In genomic region chr2:224000662-224001061, GRCh38 we compare ENCODE assay signal across 3 cellular contexts. TPM values are rescaled to one million over a fixed set of nuclear protein-coding genes. Genes with fewer than 3 reads are reported as not detected.
A peak's percentile ranks its signal among the peaks of the same experiment; 100 is the strongest.
DNase-seq lines count a peak whose midpoint lies in the region; ATAC-seq, FAIRE-seq and TF ChIP-seq lines count a peak whose summit lies in the region.
"Not testable (repeated sequence)": the region's sequence is repeated elsewhere in the genome, so short reads cannot be mapped to it uniquely, and the experiment has no call there.
"Had no signal": no experiment of that assay in that cellular context is flagged by ENCODE, and none has a peak within 500 bp of the region (broad histone marks: within the 10 kb centered on the region; RNA-seq: fewer than 3 reads in every experiment).

No MANE protein-coding gene starts in this region.

- H3K27me3 ChIP-seq in K562 (ENCODE audit: control insufficient read depth in 2 of 2, insufficient read depth in 2 of 2, low read length in 2 of 2): peaks cover 9 to 41% of the 10 kb centered on the region in 2 experiments

- not testable (repeated sequence) for H3K9me1 ChIP-seq in K562 (ENCODE audit: control insufficient read depth, insufficient read depth, low read length)

- not testable (repeated sequence) for TF ChIP-seq RAD21 in K562 (CRISPR knock-in tag; conservative IDR thresholded peaks at IDR 0.05 in 1 of 2, IDR thresholded peaks at IDR 0.05 in 1 of 2)

- not testable (repeated sequence) for H2AFZ ChIP-seq in K562 (ENCODE audit: low read depth, low read length)

- DNase-seq in K562 (ENCODE audit: extremely low read depth in 1 of 4, low spot score in 3 of 4): not testable (repeated sequence)

- H3K27ac ChIP-seq in HEK293 (ENCODE audit: extremely low read depth, low read depth, low read length); K562 (ENCODE audit: extremely low read depth, low read depth, low read length): not testable (repeated sequence)

- WGBS in K562 (ENCODE audit: insufficient coverage, low coverage, missing lambda C conversion rate): 13% methylated on average over 3 of the region's 5 CpGs

- not testable (repeated sequence) for H3K79me2 ChIP-seq in K562 (ENCODE audit: control insufficient read depth, insufficient read depth, low read length)

- not testable (repeated sequence) for TF ChIP-seq EP300 in K562 (IDR thresholded peaks at IDR 0.05; ENCODE audit: low read length)

- POLR2A ChIA-PET in HEK293 (lab: Yijun Ruan, JAX); K562 (lab: Yijun Ruan, JAX): not testable (repeated sequence)

- H4K20me1 ChIP-seq in K562 (replicated peaks; ENCODE audit: control insufficient read depth, insufficient read depth, low read length): not testable (repeated sequence)

- not testable (repeated sequence) for H3K9ac ChIP-seq in K562 (ENCODE audit: insufficient read depth in 1 of 2, low read depth in 2 of 2, low read length in 2 of 2)

- in situ Hi-C loops in K562 (cut with MboI): not testable (repeated sequence)

- intact Hi-C loops in K562 (cut with micrococcal nuclease): not testable (repeated sequence)

- not testable (repeated sequence) for FAIRE-seq in K562 (lab: Jason Lieb, UNC)

- H3K4me2 ChIP-seq in K562 (ENCODE audit: insufficient read depth, low read length): not testable (repeated sequence)

- TF ChIP-seq CTCF in HEK293 (tag by site-specific recombination; IDR thresholded peaks at IDR 0.05); K562 (IDR thresholded peaks at IDR 0.05 in 2 of 3, conservative IDR thresholded peaks at IDR 0.05 in 1 of 3; ENCODE audit: insufficient read depth in 2 of 3, low read depth in 1 of 3, low read length in 3 of 3): not testable (repeated sequence)

- not testable (repeated sequence) for TF ChIP-seq POLR2A in K562 (conservative IDR thresholded peaks at IDR 0.05)

- H3K9me3 ChIP-seq in HEK293 (ENCODE audit: control insufficient read depth, insufficient read depth, low read depth, low read length); K562 (replicated peaks; ENCODE audit: control insufficient read depth, insufficient read depth, low read depth, low read length): not testable (repeated sequence)

- not testable (repeated sequence) for ATAC-seq in K562

- BruUV-seq in K562 (replicated peaks; lab: Mats Ljungman, UMichigan): not testable (repeated sequence)

- not testable (repeated sequence) for H3K4me3 ChIP-seq in HEK293 (ENCODE audit: low read depth, low read length); K562

- CTCF ChIA-PET in HEK293 (lab: Yijun Ruan, JAX): interaction anchor here (1.0 to 1.6 kb wide), 2 partner anchors 283 to 284 kb away, joined by 3 read pairs; no protein-coding TSS in a partner anchor
- CTCF ChIA-PET in K562 (lab: Yijun Ruan, JAX; ENCODE audit: low intra/inter-chr PET ratio): not testable (repeated sequence)

- H3K4me1 ChIP-seq in HEK293 (ENCODE audit: control insufficient read depth, insufficient read depth, low read length); K562 (replicated peaks in 1 of 2; ENCODE audit: control insufficient read depth in 2 of 2, insufficient read depth in 2 of 2, low read length in 2 of 2): not testable (repeated sequence)

- H3K36me3 ChIP-seq in HEK293 (ENCODE audit: control insufficient read depth in 2 of 2, insufficient read depth in 1 of 2, low read length in 2 of 2): peaks cover 0 to 31% of the 10 kb centered on the region in 2 experiments; a peak in 1 of 3 replicates
- H3K36me3 ChIP-seq in K562 (ENCODE audit: control insufficient read depth, insufficient read depth, low read length): not testable (repeated sequence)

TF ChIP-seq in HEK293, 187 proteins besides CTCF, POLR2A, EP300 and RAD21:
- peak; percentile 59 for TF ChIP-seq ZNF146 (tag by site-specific recombination; IDR thresholded peaks at IDR 0.05)

TF ChIP-seq in K562, 482 proteins besides CTCF, POLR2A, EP300 and RAD21:
- peak; percentile 67 for TF ChIP-seq ZNF146 (CRISPR knock-in tag; IDR thresholded peaks at IDR 0.05; ENCODE audit: unreplicated experiment)

RNA-seq across cellular contexts. Expression of gene SERPINE2, which starts 38.4 kb away (rescaled TPM):
- not detected in 2 replicates for total RNA-seq in K562 (2011; cell fraction: chromatin; rRNA removed; ENCODE audit: low replicate concordance)
- 0.50 TPM in 1 of 2 replicates, not detected in the other for total RNA-seq in K562 (2011; cell fraction: nucleolus; rRNA removed)
- 0.66 TPM in 1 of 2 replicates, not detected in the other for total RNA-seq in K562 (2011; cell fraction: nucleoplasm; rRNA removed)
- total RNA-seq in K562 (2014; rRNA removed): not detected in 2 replicates
- not detected in 2 replicates for total RNA-seq in K562 (2014; rRNA removed; fragmentation: Illumina TruSeq; extraction: Trizol)
- not detected in 2 replicates for total RNA-seq in K562 (2015; rRNA removed; fragmentation: Illumina TruSeq; extraction: Trizol)
- 0.13 and 0.58 TPM in 2 replicates for total RNA-seq in K562 (2021)
- 0.01 TPM in 1 of 2 replicates, not detected in the other for polyA plus RNA-seq in K562 (2011; rRNA removed)
- 0.09 TPM in 1 of 2 replicates, not detected in the other for polyA plus RNA-seq in K562 (2011; cell fraction: cytosol; rRNA removed)
- polyA plus RNA-seq in K562 (2011; cell fraction: nucleus; rRNA removed): 0.18 and 0.23 TPM in 2 replicates
- 0.22 and 1.3 TPM in 2 replicates for polyA plus RNA-seq in K562 (2012)
- polyA plus RNA-seq in K562 (2014; fragmentation: Illumina TruSeq; extraction: Trizol): 0.16 and 0.29 TPM in 2 replicates
- polyA plus RNA-seq in K562 (2014; fragmentation: Nextera tagmentation; extraction: Ambion mirVana): under 1 TPM in 1 of 2 experiments, not detected in 1; 0.03 TPM
- not detected in 2 replicates for polyA plus RNA-seq in K562 (2014; rRNA removed)
- not detected in 2 replicates for polyA minus RNA-seq in K562 (2011; rRNA and poly(A)+ RNA removed)
- polyA minus RNA-seq in K562 (2011; cell fraction: cytosol; rRNA and poly(A)+ RNA removed): not detected in 2 replicates
- polyA minus RNA-seq in K562 (2011; cell fraction: nucleus; rRNA and poly(A)+ RNA removed): not detected in 2 replicates
- polyA plus RNA-seq: CD14-positive monocyte had no signal

RNA-seq across cellular contexts. Expression of gene MRPL44, which starts 43.4 kb away (rescaled TPM):
- 5.0 and 7.2 TPM in 2 replicates for total RNA-seq in K562 (2011; cell fraction: chromatin; rRNA removed; ENCODE audit: low replicate concordance)
- 5.2 and 5.7 TPM in 2 replicates for total RNA-seq in K562 (2011; cell fraction: nucleolus; rRNA removed)
- total RNA-seq in K562 (2011; cell fraction: nucleoplasm; rRNA removed): 6.1 and 6.8 TPM in 2 replicates
- total RNA-seq in K562 (2014; rRNA removed): 18.3 and 20.2 TPM in 2 replicates
- 24.0 and 26.7 TPM in 2 replicates for total RNA-seq in K562 (2014; rRNA removed; fragmentation: Illumina TruSeq; extraction: Trizol)
- 24.5 and 26.0 TPM in 2 replicates for total RNA-seq in K562 (2015; rRNA removed; fragmentation: Illumina TruSeq; extraction: Trizol)
- total RNA-seq in K562 (2021): 19.3 and 20.7 TPM in 2 replicates
- polyA plus RNA-seq in K562 (2011; rRNA removed): 14.5 and 16.5 TPM in 2 replicates
- 10.5 and 14.4 TPM in 2 replicates for polyA plus RNA-seq in K562 (2011; cell fraction: cytosol; rRNA removed)
- polyA plus RNA-seq in K562 (2011; cell fraction: nucleus; rRNA removed): 3.4 and 3.9 TPM in 2 replicates
- 14.4 and 17.9 TPM in 2 replicates for polyA plus RNA-seq in K562 (2012)
- 25.4 and 26.7 TPM in 2 replicates for polyA plus RNA-seq in K562 (2014; fragmentation: Illumina TruSeq; extraction: Trizol)
- polyA plus RNA-seq in K562 (2014; fragmentation: Nextera tagmentation; extraction: Ambion mirVana): 10 to 100 TPM; 10.4 to 16.4 TPM
- polyA plus RNA-seq in K562 (2014; rRNA removed): 20.8 and 23.4 TPM in 2 replicates
- polyA minus RNA-seq in K562 (2011; rRNA and poly(A)+ RNA removed): 8.6 and 9.7 TPM in 2 replicates
- polyA minus RNA-seq in K562 (2011; cell fraction: cytosol; rRNA and poly(A)+ RNA removed): 8.9 and 10.0 TPM in 2 replicates
- 4.3 and 7.1 TPM in 2 replicates for polyA minus RNA-seq in K562 (2011; cell fraction: nucleus; rRNA and poly(A)+ RNA removed)

RNA-seq across cellular contexts. Expression of gene WDFY1, which starts 55.5 kb away (rescaled TPM):
- 30.1 and 42.9 TPM in 2 replicates for total RNA-seq in K562 (2011; cell fraction: chromatin; rRNA removed; ENCODE audit: low replicate concordance)
- 23.3 and 31.2 TPM in 2 replicates for total RNA-seq in K562 (2011; cell fraction: nucleolus; rRNA removed)
- total RNA-seq in K562 (2011; cell fraction: nucleoplasm; rRNA removed): 25.7 and 27.6 TPM in 2 replicates
- total RNA-seq in K562 (2014; rRNA removed) (17.5 and 28.1 TPM in 2 replicates), K562 (2014; rRNA removed; fragmentation: Illumina TruSeq; extraction: Trizol) (21.7 and 22.9 TPM in 2 replicates), K562 (2015; rRNA removed; fragmentation: Illumina TruSeq; extraction: Trizol) (23.9 and 25.3 TPM in 2 replicates), K562 (2021) (17.7 and 18.3 TPM in 2 replicates)
- polyA plus RNA-seq in K562 (2011; rRNA removed) (27.6 and 34.8 TPM in 2 replicates), K562 (2014; fragmentation: Illumina TruSeq; extraction: Trizol) (14.4 and 17.5 TPM in 2 replicates), K562 (2014; fragmentation: Nextera tagmentation; extraction: Ambion mirVana) (1 to 10 TPM; 5.4 to 7.4 TPM), K562 (2014; rRNA removed) (13.5 and 16.2 TPM in 2 replicates)
- polyA plus RNA-seq in K562 (2011; cell fraction: cytosol; rRNA removed): 25.0 and 26.2 TPM in 2 replicates
- polyA plus RNA-seq in K562 (2011; cell fraction: nucleus; rRNA removed): 25.8 and 37.3 TPM in 2 replicates
- polyA plus RNA-seq in K562 (2012): 15.7 and 23.8 TPM in 2 replicates
- 65.6 and 70.4 TPM in 2 replicates for polyA minus RNA-seq in K562 (2011; rRNA and poly(A)+ RNA removed)
- polyA minus RNA-seq in K562 (2011; cell fraction: cytosol; rRNA and poly(A)+ RNA removed): 22.4 and 24.8 TPM in 2 replicates
- 28.9 and 42.2 TPM in 2 replicates for polyA minus RNA-seq in K562 (2011; cell fraction: nucleus; rRNA and poly(A)+ RNA removed)
